In the genomic region with DNA sequence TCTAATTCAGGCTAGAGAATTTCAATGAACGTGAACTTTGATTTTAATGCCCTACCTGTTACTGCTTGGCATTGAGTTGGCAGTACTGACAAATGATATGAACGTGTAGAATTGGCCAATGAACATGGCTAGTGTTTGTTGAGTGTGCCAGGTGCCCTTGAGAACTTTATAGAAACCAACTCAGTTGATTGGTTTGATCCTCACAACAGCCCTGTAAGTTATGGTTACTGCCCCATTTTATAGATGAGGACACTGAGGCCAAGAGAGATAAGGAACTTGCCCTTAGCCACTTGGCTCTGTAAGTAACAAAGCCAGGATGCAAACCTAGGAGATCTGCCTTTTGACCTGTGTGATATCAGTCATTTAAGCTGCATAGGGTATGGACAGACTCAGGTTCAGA, we compare ENCODE assay signal across 19 cellular contexts.
"Had no signal": no experiment of that assay in that cellular context is flagged by ENCODE, and none has a peak within 500 bp of the region (broad histone marks: within the 10 kb centered on the region; RNA-seq: fewer than 3 reads in every experiment).

No MANE protein-coding gene starts in this region.

- H3K27ac ChIP-seq: dorsolateral prefrontal cortex, heart left ventricle, neutrophil, tibial artery, upper lobe of right lung, vagina had no signal

- DNase-seq: cortex of kidney; dorsolateral prefrontal cortex; effector CD8-positive, alpha-beta T cell; foreskin melanocyte; heart left ventricle; hippocampal formation; mammary epithelial cell; naive thymus-derived CD8-positive, alpha-beta T cell; stimulated activated CD4-positive, alpha-beta T cell treated with anti-CD3 and anti-CD28 coated beads, Interleukin-4, amount 100 ng/mL, for 1 hour; stimulated activated CD8-positive, alpha-beta memory T cell treated with anti-CD3 and anti-CD28 coated beads, Interleukin-4, amount 100 ng/mL, for 48 hours; stimulated activated naive CD8-positive, alpha-beta T cell treated with anti-CD3 and anti-CD28 coated beads, Interleukin-15, Interleukin-2, amounts not matched to agents 100 U/mL and 50 U/mL, for 24 hours; tibial artery; upper lobe of right lung had no signal

- H3K36me3 ChIP-seq: neutrophil, right atrium auricular region, tibial artery, vagina had no signal

- H3K27me3 ChIP-seq: dorsolateral prefrontal cortex, heart left ventricle, neutrophil, right atrium auricular region, tibial artery, upper lobe of right lung, vagina had no signal

- H3K4me1 Mint-ChIP-seq: stimulated activated effector memory CD8-positive, alpha-beta T cell treated with anti-CD3 and anti-CD28 coated beads, Interleukin-12 subunit alpha, Interleukin-12 subunit beta, amount 100 ng/mL, for 72 hours had no signal

- H3K27ac Mint-ChIP-seq: naive thymus-derived CD8-positive, alpha-beta T cell; stimulated activated effector memory CD8-positive, alpha-beta T cell treated with anti-CD3 and anti-CD28 coated beads, Interleukin-12 subunit alpha, Interleukin-12 subunit beta, amount 100 ng/mL, for 72 hours had no signal

- H3K9me3 Mint-ChIP-seq: naive thymus-derived CD8-positive, alpha-beta T cell; stimulated activated effector memory CD8-positive, alpha-beta T cell treated with anti-CD3 and anti-CD28 coated beads, Interleukin-12 subunit alpha, Interleukin-12 subunit beta, amount 100 ng/mL, for 72 hours had no signal

- H3K4me2 ChIP-seq: smooth muscle cell had no signal

- H3K4me3 Mint-ChIP-seq: naive thymus-derived CD8-positive, alpha-beta T cell; stimulated activated effector memory CD8-positive, alpha-beta T cell treated with anti-CD3 and anti-CD28 coated beads, Interleukin-12 subunit alpha, Interleukin-12 subunit beta, amount 100 ng/mL, for 72 hours had no signal

- ATAC-seq: heart left ventricle; left lobe of liver; naive thymus-derived CD8-positive, alpha-beta T cell; stimulated activated effector memory CD8-positive, alpha-beta T cell treated with anti-CD3 and anti-CD28 coated beads, Interleukin-12 subunit alpha, Interleukin-12 subunit beta, amount 100 ng/mL, for 72 hours; stimulated activated naive CD8-positive, alpha-beta T cell treated with anti-CD3 and anti-CD28 coated beads, Interleukin-15, Interleukin-2, amounts not matched to agents 100 U/mL and 50 U/mL, for 24 hours; upper lobe of right lung had no signal

- H3K4me1 ChIP-seq: tibial artery had no signal

- H3K36me3 Mint-ChIP-seq: naive thymus-derived CD8-positive, alpha-beta T cell; stimulated activated effector memory CD8-positive, alpha-beta T cell treated with anti-CD3 and anti-CD28 coated beads, Interleukin-12 subunit alpha, Interleukin-12 subunit beta, amount 100 ng/mL, for 72 hours had no signal

- H3K4me3 ChIP-seq: dorsolateral prefrontal cortex, heart left ventricle, right atrium auricular region, smooth muscle cell, tibial artery, upper lobe of right lung, vagina had no signal

- H3K9me3 ChIP-seq: heart left ventricle, neutrophil, right atrium auricular region, tibial artery, upper lobe of right lung, vagina had no signal
